8 cellular contexts compared by ENCODE assay signal in the genomic region with DNA sequence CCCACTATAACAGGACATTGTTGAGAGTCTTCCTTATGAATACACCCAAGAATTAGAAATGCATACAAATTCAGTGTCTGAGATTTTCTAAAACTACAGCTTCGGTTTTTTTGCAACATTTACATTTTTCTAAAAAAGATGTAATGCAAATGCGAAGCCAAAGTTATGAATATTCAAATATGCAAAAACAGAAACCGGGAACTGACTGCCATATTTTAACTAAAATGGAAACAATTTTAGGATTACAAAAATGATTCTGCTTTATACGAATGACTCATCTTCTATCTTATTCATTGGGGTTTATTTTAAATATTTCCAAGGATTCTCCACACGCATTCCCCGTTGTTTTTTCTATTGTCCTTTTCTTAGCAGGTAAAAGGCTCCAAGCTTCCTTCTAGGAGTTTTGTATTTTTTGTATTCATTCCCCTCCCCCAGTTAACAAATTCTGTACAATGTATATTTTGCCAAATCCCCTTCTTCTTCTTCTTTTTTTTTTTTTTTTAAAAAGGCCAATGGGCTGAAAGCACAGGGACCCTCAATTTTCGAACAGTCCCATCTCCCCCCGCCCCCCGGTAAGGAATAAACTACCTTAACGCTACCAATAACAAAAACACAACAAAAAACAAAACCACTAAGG. TPM values are rescaled to one million over a fixed set of nuclear protein-coding genes. Genes with fewer than 3 reads are reported as not detected.
A peak's percentile ranks its signal among the peaks of the same experiment; 100 is the strongest.
DNase-seq lines count a peak whose midpoint lies in the region; ATAC-seq and TF ChIP-seq lines count a peak whose summit lies in the region.

No MANE protein-coding gene starts in this region.

- H3K27ac ChIP-seq in CD4-positive, CD25-positive, alpha-beta regulatory T cell (ENCODE audit: insufficient read depth, low read length, poor library complexity, severe bottlenecking): peak overlapping the region; percentile 75
- peak overlapping the region; percentile 97 to 99 for H3K27ac ChIP-seq in coronary artery

- peak overlapping the region; percentile 91 for H3K4me3 ChIP-seq in CD4-positive, CD25-positive, alpha-beta regulatory T cell (ENCODE audit: low read depth, low read length)
- peak overlapping the region; percentile 78 for H3K4me3 ChIP-seq in MG63
- peak overlapping the region; percentile 96 for H3K4me3 ChIP-seq in coronary artery

- peak overlapping the region; percentile 88 to 99 (median 89) for H3K27ac Mint-ChIP-seq in CD4-positive, CD25-positive, alpha-beta regulatory T cell
- H3K27ac Mint-ChIP-seq in nephron progenitor cell: peak overlapping the region; percentile 96

- ATAC-seq in CD4-positive, CD25-positive, alpha-beta regulatory T cell (ENCODE audit: low read depth in 2 of 2): no peak
- ATAC-seq in HG02759 (IDR thresholded peaks at IDR 0.05; ENCODE audit: unreplicated experiment) (no peak), left lobe of liver (no peak)

- H3K9me3 ChIP-seq in CD4-positive, CD25-positive, alpha-beta regulatory T cell (ENCODE audit: control insufficient read depth in 2 of 2, low read length in 2 of 2): no peaks in the 10 kb centered on the region
- H3K9me3 ChIP-seq in MG63: no peaks in the 10 kb centered on the region

- peaks cover 20% of the 10 kb centered on the region for H3K36me3 ChIP-seq in CD4-positive, CD25-positive, alpha-beta regulatory T cell (ENCODE audit: control insufficient read depth, insufficient read depth, low read length)
- H3K36me3 ChIP-seq in MG63: peaks cover 30% of the 10 kb centered on the region

- no peaks in the 10 kb centered on the region for H3K27me3 ChIP-seq in CD4-positive, CD25-positive, alpha-beta regulatory T cell (ENCODE audit: control insufficient read depth, insufficient read depth, low read length)
- H3K27me3 ChIP-seq in MG63: peaks cover 10% of the 10 kb centered on the region

- H3K36me3 Mint-ChIP-seq in CD4-positive, CD25-positive, alpha-beta regulatory T cell: peaks cover 15% of the 10 kb centered on the region
- H3K36me3 Mint-ChIP-seq in nephron progenitor cell (ENCODE audit: low read depth): peaks cover 18% of the 10 kb centered on the region

- TF ChIP-seq CTCF in coronary artery (IDR thresholded peaks at IDR 0.05): no peak
- no peak for TF ChIP-seq CTCF in nephron progenitor cell (IDR thresholded peaks at IDR 0.05)

- peaks cover 55% of the 10 kb centered on the region for H3K4me1 ChIP-seq in CD4-positive, CD25-positive, alpha-beta regulatory T cell (ENCODE audit: control insufficient read depth, insufficient read depth, low read length, poor library complexity, severe bottlenecking)

- peaks cover 0 to 1% (median 0%) of the 10 kb centered on the region in 7 donors for H3K9me3 Mint-ChIP-seq in CD4-positive, CD25-positive, alpha-beta regulatory T cell
- H3K9me3 Mint-ChIP-seq in nephron progenitor cell: no peaks in the 10 kb centered on the region

- peaks cover 18 to 60% (median 28%) of the 10 kb centered on the region in 4 donors for H3K4me1 Mint-ChIP-seq in CD4-positive, CD25-positive, alpha-beta regulatory T cell
- H3K4me1 Mint-ChIP-seq in nephron progenitor cell: peaks cover 48% of the 10 kb centered on the region

- peak overlapping the region; percentile 86 to 100 (median 96) for H3K4me3 Mint-ChIP-seq in CD4-positive, CD25-positive, alpha-beta regulatory T cell
- H3K4me3 Mint-ChIP-seq in nephron progenitor cell: peak overlapping the region; percentile 100

- no peak for DNase-seq in CD4-positive, CD25-positive, alpha-beta regulatory T cell
- DNase-seq in MG63: no peak
- no peak for DNase-seq in coronary artery (ENCODE audit: low spot score)
- no peak for DNase-seq in nephron progenitor cell
- DNase-seq in NCI-H524 (lab: John Stamatoyannopoulos, UW): no peak
- no peak for DNase-seq in left lobe of liver (ENCODE audit: low spot score)
- no peak for DNase-seq in midbrain (lab: John Stamatoyannopoulos, UW)

- peaks cover 8% of the 10 kb centered on the region for H3K27me3 Mint-ChIP-seq in CD4-positive, CD25-positive, alpha-beta regulatory T cell
- H3K27me3 Mint-ChIP-seq in nephron progenitor cell (ENCODE audit: low read depth, poor library complexity): peaks cover 35% of the 10 kb centered on the region

RNA-seq across cellular contexts. Expression of gene ARPC5, which starts 1.0 kb away (rescaled TPM):
- 76.3 TPM for total RNA-seq in CD4-positive, CD25-positive, alpha-beta regulatory T cell
- 100 to 1,000 TPM; 347 to 541 (median 415) TPM for polyA plus RNA-seq in CD4-positive, CD25-positive, alpha-beta regulatory T cell
- total RNA-seq in MG63 (2014; rRNA removed; shearing (Covaris generic); ENCODE audit: low replicate concordance): 232 and 372 TPM in 2 replicates
- 27.1 TPM for total RNA-seq in left lobe of liver

RNA-seq across cellular contexts. Expression of gene APOBEC4, which starts 18.6 kb away (rescaled TPM):
- total RNA-seq in CD4-positive, CD25-positive, alpha-beta regulatory T cell: not detected
- polyA plus RNA-seq in CD4-positive, CD25-positive, alpha-beta regulatory T cell: not detected
- total RNA-seq in MG63 (2014; rRNA removed; shearing (Covaris generic); ENCODE audit: low replicate concordance): not detected in 2 replicates
- total RNA-seq in left lobe of liver: not detected

RNA-seq across cellular contexts. Expression of gene NCF2, which starts 44.3 kb away (rescaled TPM):
- total RNA-seq in CD4-positive, CD25-positive, alpha-beta regulatory T cell: 9.3 TPM
- 10 to 100 TPM in 1 of 4 donors, 1 to 10 TPM in 3; 2.8 to 20.0 (median 5.4) TPM for polyA plus RNA-seq in CD4-positive, CD25-positive, alpha-beta regulatory T cell
- 0.53 and 0.64 TPM in 2 replicates for total RNA-seq in MG63 (2014; rRNA removed; shearing (Covaris generic); ENCODE audit: low replicate concordance)
- 2.8 TPM for total RNA-seq in left lobe of liver
